In genomic region chr17:19250421-19251141, GRCh38 we compare ENCODE assay signal across 1 cellular context.
TF ChIP-seq lines count a peak whose summit lies in the region.

No MANE protein-coding gene starts in this region.

TF ChIP-seq in IMR-90, 13 proteins besides CTCF, POLR2A, EP300 and RAD21:
- no peak for TF ChIP-seq RCOR1 (IDR thresholded peaks at IDR 0.05; ENCODE audit: insufficient replicate concordance, low read length)
- TF ChIP-seq MAFK (IDR thresholded peaks at IDR 0.05; ENCODE audit: low read depth, low read length) = no peak
- no peak for TF ChIP-seq MAZ (IDR thresholded peaks at IDR 0.05; ENCODE audit: borderline replicate concordance, low read depth, low read length)
- no peak for TF ChIP-seq USF2 (IDR thresholded peaks at IDR 0.05; ENCODE audit: low read depth, low read length)
- TF ChIP-seq CEBPB (IDR thresholded peaks at IDR 0.05; ENCODE audit: low read depth, low read length) = no peak
- TF ChIP-seq BHLHE40 (IDR thresholded peaks at IDR 0.05; ENCODE audit: low read depth, low read length) = no peak
- no peak for TF ChIP-seq RFX5 (IDR thresholded peaks at IDR 0.05; ENCODE audit: low read depth, low read length)
- no peak for TF ChIP-seq FOS (IDR thresholded peaks at IDR 0.05; ENCODE audit: low read depth, low read length)
- TF ChIP-seq NFE2L2 (IDR thresholded peaks at IDR 0.05; ENCODE audit: low read depth, low read length) = no peak
- TF ChIP-seq CHD1 (IDR thresholded peaks at IDR 0.05; ENCODE audit: low read depth, low read length) = no peak
- TF ChIP-seq ELK1 (IDR thresholded peaks at IDR 0.05; ENCODE audit: borderline replicate concordance, low read depth, low read length) = no peak
- no peak for TF ChIP-seq SMC3 (IDR thresholded peaks at IDR 0.05; ENCODE audit: low read depth, low read length)
- no peak for TF ChIP-seq MXI1 (IDR thresholded peaks at IDR 0.05; ENCODE audit: borderline replicate concordance, low read depth, low read length)
